ENCODE assay signal across 8 cellular contexts in the genomic region with DNA sequence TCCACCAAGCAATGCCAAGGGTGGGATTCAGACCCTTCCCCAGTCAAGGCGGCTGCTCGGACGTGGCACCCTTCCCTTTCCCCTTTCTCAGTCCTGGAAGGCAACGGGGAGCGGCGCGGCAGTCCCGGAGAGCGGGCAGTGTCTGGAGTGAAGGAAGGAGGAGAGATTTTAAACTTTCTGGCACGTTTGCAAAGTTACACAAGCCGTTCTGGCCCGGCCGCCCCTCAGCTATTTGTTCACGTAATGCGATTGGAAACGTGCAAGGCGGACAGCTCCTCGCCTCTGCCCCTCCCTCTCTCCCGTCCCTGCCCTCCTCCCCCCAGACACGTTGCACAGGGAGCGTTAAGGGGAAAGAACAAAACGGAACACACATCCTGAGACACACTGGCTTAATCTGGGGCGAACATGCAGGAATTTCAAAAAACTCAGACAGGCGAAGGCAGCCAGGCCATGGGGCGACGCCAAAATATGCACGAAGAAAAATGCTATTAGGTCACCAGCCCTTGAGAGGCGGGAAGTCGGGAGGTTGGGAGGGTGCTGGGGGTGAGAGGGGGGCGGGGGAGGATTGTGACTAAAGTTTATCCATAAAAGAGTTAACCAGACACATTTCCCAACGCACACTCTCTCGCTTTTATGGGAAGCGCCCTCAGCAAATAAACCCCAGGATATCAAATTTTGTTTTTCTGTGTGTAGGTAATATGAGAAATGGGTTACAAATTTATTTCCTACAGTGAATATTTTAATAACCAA. TPM values are rescaled to one million over a fixed set of nuclear protein-coding genes. Genes with fewer than 3 reads are reported as not detected.
A peak's percentile ranks its signal among the peaks of the same experiment; 100 is the strongest.
DNase-seq lines count a peak whose midpoint lies in the region; TF ChIP-seq lines count a peak whose summit lies in the region.

A gene with protein sequence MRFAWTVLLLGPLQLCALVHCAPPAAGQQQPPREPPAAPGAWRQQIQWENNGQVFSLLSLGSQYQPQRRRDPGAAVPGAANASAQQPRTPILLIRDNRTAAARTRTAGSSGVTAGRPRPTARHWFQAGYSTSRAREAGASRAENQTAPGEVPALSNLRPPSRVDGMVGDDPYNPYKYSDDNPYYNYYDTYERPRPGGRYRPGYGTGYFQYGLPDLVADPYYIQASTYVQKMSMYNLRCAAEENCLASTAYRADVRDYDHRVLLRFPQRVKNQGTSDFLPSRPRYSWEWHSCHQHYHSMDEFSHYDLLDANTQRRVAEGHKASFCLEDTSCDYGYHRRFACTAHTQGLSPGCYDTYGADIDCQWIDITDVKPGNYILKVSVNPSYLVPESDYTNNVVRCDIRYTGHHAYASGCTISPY (minus strand): TSS at position 144 of the 750 bp plus-strand sequence. CDS start 274 bp downstream, outside the sequence.

- whole genome bisulfite sequencing in prostate gland: 1% methylated on average over 33 of the region's 33 CpGs

- H3K9ac ChIP-seq in MM.1S (ENCODE audit: low read length): no peak within 1 kb of the TSS; the same call in 1 of the 2 replicates

- H2AFZ ChIP-seq in MM.1S (ENCODE audit: low read length): peak within 1 kb of the TSS; percentile 88

- H3K36me3 ChIP-seq in MM.1S (replicated peaks; ENCODE audit: insufficient read depth, low read length): no peaks in the 10 kb centered on the region
- no peaks in the 10 kb centered on the region for H3K36me3 ChIP-seq in right atrium auricular region
- H3K36me3 ChIP-seq in prostate gland: no peaks in the 10 kb centered on the region

- no peaks in the 10 kb centered on the region for H3K79me2 ChIP-seq in MM.1S (ENCODE audit: low read length)

- H3K27me3 ChIP-seq in MM.1S (replicated peaks; ENCODE audit: insufficient read depth, low read length) (no peaks in the 10 kb centered on the region), right atrium auricular region (no peaks in the 10 kb centered on the region), prostate gland (replicated peaks; ENCODE audit: insufficient read depth) (no peaks in the 10 kb centered on the region)

- DNase-seq in NCI-H2171 treated with DMSO at 0.1 percent for 48 hours (lab: John Stamatoyannopoulos, UW) (peak; percentile 15), NCI-H2171 (lab: John Stamatoyannopoulos, UW) (no peak), MM.1S (no peak), amniotic epithelial cell (ENCODE audit: low read depth) (peak; percentile 86), right atrium auricular region (ENCODE audit: low spot score) (peak; percentile 92), prostate gland (ENCODE audit: low spot score) (peak; percentile 58), GF-D8 (lab: John Stamatoyannopoulos, UW) (no peak), COLO829 (ENCODE audit: low spot score) (no peak)

- no peaks in the 10 kb centered on the region for H3K9me3 ChIP-seq in MM.1S (replicated peaks; ENCODE audit: insufficient read depth, low read length)
- no peaks in the 10 kb centered on the region for H3K9me3 ChIP-seq in right atrium auricular region
- no peaks in the 10 kb centered on the region for H3K9me3 ChIP-seq in prostate gland

- H3K4me2 ChIP-seq in MM.1S (ENCODE audit: low read depth, low read length): peak within 1 kb of the TSS; percentile 97

- TF ChIP-seq CTCF in MM.1S (IDR thresholded peaks at IDR 0.05; ENCODE audit: low read length): no peak
- no peak for TF ChIP-seq CTCF in right atrium auricular region (IDR thresholded peaks at IDR 0.05)
- TF ChIP-seq CTCF in prostate gland (IDR thresholded peaks at IDR 0.05): no peak

- no peaks in the 10 kb centered on the region for H3F3A ChIP-seq in MM.1S (ENCODE audit: insufficient read depth, low read length)

- H3K4me3 ChIP-seq in MM.1S (ENCODE audit: low read length): peak within 1 kb of the TSS; percentile 65
- peak within 1 kb of the TSS; percentile 48 to 58 for H3K4me3 ChIP-seq in right atrium auricular region
- H3K4me3 ChIP-seq in prostate gland: peak within 1 kb of the TSS; percentile 41 to 46

- peaks cover 2% of the 10 kb centered on the region; the same call in 1 of the 2 replicates for H3K4me1 ChIP-seq in MM.1S (ENCODE audit: low read length)
- H3K4me1 ChIP-seq in right atrium auricular region: peaks cover 0 to 20% of the 10 kb centered on the region in 2 donors
- H3K4me1 ChIP-seq in prostate gland (replicated peaks): no peaks in the 10 kb centered on the region

- H3K27ac ChIP-seq in MM.1S (ENCODE audit: low read length) (no peak within 1 kb of the TSS), right atrium auricular region (peak within 1 kb of the TSS; percentile 64 to 77), prostate gland (peak within 1 kb of the TSS; percentile 47 to 48)

- intact Hi-C loops in prostate gland (cut with DNase I): loop anchor here (5.0 kb wide), 1 partner anchor 111 kb away; no protein-coding TSS in a partner anchor

- TF ChIP-seq POLR2A in prostate gland (IDR thresholded peaks at IDR 0.05): no peak

- H3K9me2 ChIP-seq in MM.1S (replicated peaks; ENCODE audit: insufficient read depth, low read length): no peaks in the 10 kb centered on the region

- H4K20me1 ChIP-seq in MM.1S (ENCODE audit: insufficient read depth, low read length): no peaks in the 10 kb centered on the region

RNA-seq across cellular contexts. Expression of the gene that starts here (rescaled TPM):
- total RNA-seq in right atrium auricular region (10 to 100 TPM; 10.1 to 11.6 TPM), prostate gland (1 to 10 TPM; 2.8 to 9.1 TPM)

Comparison
In these comparisons a context has a peak if more than half of its experiments do, and no peak if none do; other contexts are left out.
1. DNase-seq: peak in NCI-H2171 treated with DMSO at 0.1 percent for 48 hours (single experiment), amniotic epithelial cell (single experiment), right atrium auricular region (single experiment) and prostate gland (single experiment); none in NCI-H2171 (single experiment), MM.1S (single experiment), GF-D8 (single experiment) and COLO829 (single experiment).
2. Peak in every context shown above with its lines, with median percentiles within 50 percentile points of each other: H3K4me3 ChIP-seq.